In genomic region chr9:134134949-134135342, GRCh38 we compare ENCODE assay signal across 9 cellular contexts. TPM values are rescaled to one million over a fixed set of nuclear protein-coding genes. Genes with fewer than 3 reads are reported as not detected.
DNase-seq lines count a peak whose midpoint lies in the region; ATAC-seq and TF ChIP-seq lines count a peak whose summit lies in the region.
"Had no signal": no experiment of that assay in that cellular context is flagged by ENCODE, and none has a peak within 500 bp of the region (broad histone marks: within the 10 kb centered on the region; RNA-seq: fewer than 3 reads in every experiment).

No MANE protein-coding gene starts in this region.

- H3K27me3 ChIP-seq in SU-DHL-6 (ENCODE audit: low read length) (no peaks in the 10 kb centered on the region), gastrocnemius medialis (no peaks in the 10 kb centered on the region)

- H3F3A ChIP-seq in SU-DHL-6 (ENCODE audit: insufficient read depth) = peaks cover 3% of the 10 kb centered on the region; the same call in 1 of the 2 replicates

- peak overlapping the region; percentile 85 for H3K4me2 ChIP-seq in SU-DHL-6 (ENCODE audit: low read depth, low read length, poor library complexity, severe bottlenecking)

- peak overlapping the region; percentile 91 for H3K9ac ChIP-seq in SU-DHL-6 (ENCODE audit: low read length)

- no peak for TF ChIP-seq CTCF in SU-DHL-6 (IDR thresholded peaks at IDR 0.05; ENCODE audit: insufficient read depth, low read length, poor library complexity, severe bottlenecking)
- no peak for TF ChIP-seq CTCF in foreskin fibroblast (IDR thresholded peaks at IDR 0.05; ENCODE audit: low read depth, low read length)
- TF ChIP-seq CTCF in gastrocnemius medialis (IDR thresholded peaks at IDR 0.05 in 4 of 5, conservative IDR thresholded peaks at IDR 0.05 in 1 of 5) = no peak

- H2AFZ ChIP-seq in SU-DHL-6 (ENCODE audit: low read depth, low read length, severe bottlenecking) = peak overlapping the region; percentile 93

- intact Hi-C loops in gastrocnemius medialis (cut with DNase I; ENCODE audit: low total_unique reads) = loop anchor here (1.0 kb wide), 1 partner anchor 67 kb away; the partner anchor contains the start of gene BRD3

- in situ Hi-C loops in gastrocnemius medialis (cut with MboI; ENCODE audit: low sequenced_read_pairs in 4 of 4) = no loop called here

- no peaks in the 10 kb centered on the region for H3K9me2 ChIP-seq in SU-DHL-6 (replicated peaks; ENCODE audit: insufficient read depth, low read length)

- peaks cover 4% of the 10 kb centered on the region; the same call in 1 of the 2 replicates for H4K20me1 ChIP-seq in SU-DHL-6 (ENCODE audit: low read depth, low read length)

- peak; percentile 13 for ATAC-seq in GM18867 (IDR thresholded peaks at IDR 0.05; ENCODE audit: unreplicated experiment)
- ATAC-seq in gastrocnemius medialis = peak in 1 of 2 donors; percentile 8

- peak overlapping the region; percentile 81 for H3K4me3 ChIP-seq in SU-DHL-6 (ENCODE audit: insufficient read depth, low read length, poor library complexity, severe bottlenecking)
- H3K4me3 ChIP-seq in foreskin fibroblast (ENCODE audit: low read depth in 1 of 2, low read length in 2 of 2) = peak overlapping the region; percentile 82 to 90
- peak overlapping the region; percentile 78 to 90 (median 86) for H3K4me3 ChIP-seq in gastrocnemius medialis

- DNase-seq in A172 (ENCODE audit: low spot score) (peak; percentile 16), foreskin fibroblast (no peak), gastrocnemius medialis (no peak), NCI-H774 (lab: John Stamatoyannopoulos, UW) (no peak), NCI-H2081 treated with DMSO at 0.1 percent for 48 hours (lab: John Stamatoyannopoulos, UW) (no peak)
- no peak for DNase-seq in stimulated activated CD4-positive, alpha-beta T cell treated with anti-CD3 and anti-CD28 coated beads, Interleukin-12 subunit alpha, Interleukin-12 subunit beta, amount 100 ng/mL, for 4 hours

- H3K36me3 ChIP-seq in SU-DHL-6 (ENCODE audit: low read length) (no peaks in the 10 kb centered on the region), gastrocnemius medialis (peaks cover 0 to 3% of the 10 kb centered on the region in 2 donors)

- peak overlapping the region; percentile 80; the same call in 1 of the 2 replicates for H3K27ac ChIP-seq in SU-DHL-6 (ENCODE audit: low read depth, low read length)
- peak overlapping the region; percentile 86 to 97 (median 94) for H3K27ac ChIP-seq in gastrocnemius medialis

- peaks cover 37% of the 10 kb centered on the region for H3K79me2 ChIP-seq in SU-DHL-6 (ENCODE audit: insufficient read depth, low read length)

- H3K4me1 ChIP-seq in gastrocnemius medialis = peaks cover 37 to 58% of the 10 kb centered on the region in 2 donors

- TF ChIP-seq POLR2A in gastrocnemius medialis (IDR thresholded peaks at IDR 0.05) = no peak

- H3K9me3 ChIP-seq in SU-DHL-6 (ENCODE audit: insufficient read depth, low read length) (no peaks in the 10 kb centered on the region), gastrocnemius medialis (no peaks in the 10 kb centered on the region)

RNA-seq across cellular contexts. Expression of gene WDR5, which starts 0.9 kb away (rescaled TPM):
- total RNA-seq in A172 (2014; rRNA removed; shearing (Covaris generic)) = 35.7 and 42.3 TPM in 2 replicates
- 10 to 100 TPM; 19.8 to 39.3 (median 31.9) TPM for total RNA-seq in gastrocnemius medialis

RNA-seq across cellular contexts. Expression of gene RNU6ATAC, which starts 29.4 kb away (rescaled TPM):
- total RNA-seq in A172 (2014; rRNA removed; shearing (Covaris generic)) = not detected in 2 replicates
- not detected for total RNA-seq in gastrocnemius medialis
- total RNA-seq: lung microvascular endothelial cell had no signal
